8 cellular contexts compared by ENCODE assay signal in genomic region chr7:2894118-2894940, GRCh38. TPM values are rescaled to one million over a fixed set of nuclear protein-coding genes. Genes with fewer than 3 reads are reported as not detected.
DNase-seq lines count a peak whose midpoint lies in the region; ATAC-seq, FAIRE-seq and TF ChIP-seq lines count a peak whose summit lies in the region.

No MANE protein-coding gene starts in this region.

- intact Hi-C loops in Calu3 (cut with micrococcal nuclease; ENCODE audit: unreplicated experiment): no loop called here

- TF ChIP-seq POLR2A in GM12892 (IDR thresholded peaks at IDR 0.05; ENCODE audit: low read depth, low read length): peak; percentile 61

- H3K27ac Mint-ChIP-seq in Calu3 (ENCODE audit: unreplicated experiment): no peak overlapping the region

- H3K27me3 Mint-ChIP-seq in Calu3 (ENCODE audit: unreplicated experiment): peaks cover 27% of the 10 kb centered on the region

- H3K36me3 Mint-ChIP-seq in Calu3 (ENCODE audit: insufficient read depth, unreplicated experiment): no peaks in the 10 kb centered on the region

- DNase-seq in GM12892 (ENCODE audit: insufficient read length) (peak; percentile 71), MV-4-11 (lab: John Stamatoyannopoulos, UW) (peak; percentile 2), Calu3 (no peak), AG08395 (ENCODE audit: low spot score) (no peak), inferior parietal cortex (ENCODE audit: extremely low spot score) (no peak)
- DNase-seq in activated naive CD4-positive, alpha-beta T cell treated with Interleukin-2 at 50 U/mL for 16 hours: peak; percentile 50
- peak; percentile 13 to 45 for DNase-seq in stimulated activated CD8-positive, alpha-beta memory T cell treated with anti-CD3 and anti-CD28 coated beads, Interleukin-7, amount 100 ng/mL, for 4 hours (ENCODE audit: low read depth in 2 of 2)

- CTCF ChIA-PET in Calu3 (lab: Charles Lee): interaction anchor here (0.6 to 1.3 kb wide), 2 partner anchors 9 to 404 kb away, joined by 3 read pairs; no protein-coding TSS in a partner anchor

- H3K4me1 Mint-ChIP-seq in Calu3 (ENCODE audit: low read depth, unreplicated experiment): no peaks in the 10 kb centered on the region

- H3K4me3 Mint-ChIP-seq in Calu3 (ENCODE audit: low read depth, unreplicated experiment): no peak overlapping the region

- BruUV-seq in Calu3 (replicated peaks; lab: Mats Ljungman, UMichigan): no TSS peak

- no peaks in the 10 kb centered on the region for H3K9me3 Mint-ChIP-seq in Calu3 (ENCODE audit: low read depth, unreplicated experiment)

- no peak for TF ChIP-seq CTCF in Calu3 (IDR thresholded peaks at IDR 0.05; ENCODE audit: unreplicated experiment)

- ATAC-seq in GM21723 (IDR thresholded peaks at IDR 0.05; ENCODE audit: unreplicated experiment): peak; percentile 74

- FAIRE-seq in GM12892 (lab: Jason Lieb, UNC): peak; percentile 86

RNA-seq across cellular contexts. Expression of gene GNA12, which starts 50.2 kb away (rescaled TPM):
- 14.9 TPM for polyA plus RNA-seq in GM12892 (2012; ENCODE audit: missing spikeins)
- total RNA-seq in Calu3 (2022): 75.4 and 78.3 TPM in 2 replicates

Comparison
In these comparisons a context has a peak if more than half of its experiments do, and no peak if none do; other contexts are left out.
1. DNase-seq: peak in GM12892 (single experiment), MV-4-11 (single experiment), activated naive CD4-positive, alpha-beta T cell treated with Interleukin-2 at 50 U/mL for 16 hours (single experiment) and stimulated activated CD8-positive, alpha-beta memory T cell treated with anti-CD3 and anti-CD28 coated beads, Interleukin-7, amount 100 ng/mL, for 4 hours (2 of 2); none in Calu3 (single experiment), AG08395 (single experiment) and inferior parietal cortex (single experiment).